In the genomic region with DNA sequence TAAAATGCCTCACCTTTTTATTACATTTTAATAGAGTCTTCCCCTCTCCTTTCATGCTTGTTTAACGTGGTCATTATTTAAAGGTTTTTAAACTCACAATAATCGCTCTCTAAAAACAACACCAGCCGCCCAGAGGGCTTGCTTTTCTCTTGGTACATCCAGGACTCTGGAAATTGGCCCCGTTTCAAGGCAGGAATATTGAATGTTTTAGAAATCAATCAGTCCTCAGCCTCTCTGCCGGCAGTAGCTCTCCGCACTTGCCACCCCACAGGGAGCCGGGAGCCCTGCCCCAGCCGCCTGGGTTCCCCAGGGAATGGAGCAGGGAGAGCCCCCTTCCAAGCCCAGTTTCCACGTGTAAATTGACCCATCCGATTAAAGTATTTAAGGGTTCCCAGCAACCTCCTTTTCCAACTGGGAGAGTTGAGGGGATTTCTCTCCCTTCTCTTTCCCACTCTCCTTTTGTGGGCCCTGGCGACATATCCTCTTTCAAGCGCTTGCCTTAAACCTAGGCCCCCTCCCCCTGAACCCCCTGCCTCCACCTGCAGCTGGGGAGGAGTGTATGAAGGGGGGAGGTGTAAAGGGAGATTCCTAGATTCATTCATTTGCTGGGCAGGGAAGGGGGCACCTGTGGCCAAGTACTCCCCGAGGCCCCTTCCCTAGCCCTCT, we compare ENCODE assay signal across 1 cellular context.
A peak's percentile ranks its signal among the peaks of the same experiment; 100 is the strongest.
TF ChIP-seq lines count a peak whose summit lies in the region.

No MANE protein-coding gene starts in this region.

TF ChIP-seq in HEK293, 187 proteins besides CTCF, POLR2A, EP300 and RAD21 (continues in another document):
- TF ChIP-seq ZNF610 (tag by site-specific recombination; IDR thresholded peaks at IDR 0.05; ENCODE audit: borderline replicate concordance) (no peak), ZNF670 (tag by site-specific recombination; IDR thresholded peaks at IDR 0.05; ENCODE audit: low read depth) (no peak), ZNF777 (tag by site-specific recombination; IDR thresholded peaks at IDR 0.05; ENCODE audit: borderline replicate concordance) (no peak), ZNF146 (tag by site-specific recombination; IDR thresholded peaks at IDR 0.05) (no peak), ZNF354C (tag by site-specific recombination; IDR thresholded peaks at IDR 0.05; ENCODE audit: borderline replicate concordance, low read depth) (no peak), SETDB1 (IDR thresholded peaks at IDR 0.05; ENCODE audit: insufficient read length, low read length) (no peak), ZNF2 (tag by site-specific recombination; IDR thresholded peaks at IDR 0.05) (no peak), ZNF292 (tag by site-specific recombination; IDR thresholded peaks at IDR 0.05; ENCODE audit: borderline replicate concordance, low read depth) (no peak), ZIC2 (tag by site-specific recombination; IDR thresholded peaks at IDR 0.05) (0 out of 2 replicates have a peak, but pooled peaks have one; percentile 23), MEIS1 (CRISPR knock-in tag; IDR thresholded peaks at IDR 0.05; ENCODE audit: borderline replicate concordance) (no peak), ZNF560 (tag by site-specific recombination; IDR thresholded peaks at IDR 0.05; ENCODE audit: borderline replicate concordance) (no peak), ZNF366 (tag by site-specific recombination; conservative IDR thresholded peaks at IDR 0.05) (no peak), ZNF221 (tag by site-specific recombination; IDR thresholded peaks at IDR 0.05; ENCODE audit: borderline replicate concordance) (no peak), ZNF585B (tag by site-specific recombination; IDR thresholded peaks at IDR 0.05) (no peak), ZNF600 (tag by site-specific recombination; IDR thresholded peaks at IDR 0.05) (no peak), BCL11A (tag by site-specific recombination; IDR thresholded peaks at IDR 0.05; ENCODE audit: low read depth) (no peak), SCRT2 (tag by site-specific recombination; IDR thresholded peaks at IDR 0.05) (no peak), ZNF664 (tag by site-specific recombination; IDR thresholded peaks at IDR 0.05) (no peak), KLF1 (tag by site-specific recombination; IDR thresholded peaks at IDR 0.05) (no peak), ZNF350 (tag by site-specific recombination; IDR thresholded peaks at IDR 0.05) (no peak), ZNF510 (tag by site-specific recombination; IDR thresholded peaks at IDR 0.05; ENCODE audit: insufficient replicate concordance) (no peak), KLF7 (tag by site-specific recombination; IDR thresholded peaks at IDR 0.05; ENCODE audit: borderline replicate concordance) (no peak), ZNF140 (tag by site-specific recombination; IDR thresholded peaks at IDR 0.05) (no peak), ZNF391 (tag by site-specific recombination; IDR thresholded peaks at IDR 0.05; ENCODE audit: borderline replicate concordance, low read depth) (no peak), GLIS1 (tag by site-specific recombination; IDR thresholded peaks at IDR 0.05) (peak; percentile 51), ZNF423 (tag by site-specific recombination; IDR thresholded peaks at IDR 0.05) (peak; percentile 38; the same call in 1 of the 2 replicates), ZNF544 (tag by site-specific recombination; IDR thresholded peaks at IDR 0.05) (no peak), ZNF555 (tag by site-specific recombination; conservative IDR thresholded peaks at IDR 0.05) (no peak), ZNF529 (tag by site-specific recombination; IDR thresholded peaks at IDR 0.05; ENCODE audit: insufficient replicate concordance) (no peak), PRDM1 (tag by site-specific recombination; IDR thresholded peaks at IDR 0.05) (peak; percentile 35; the same call in 1 of the 2 replicates), ZNF324 (tag by site-specific recombination; IDR thresholded peaks at IDR 0.05) (no peak), OVOL3 (tag by site-specific recombination; IDR thresholded peaks at IDR 0.05) (no peak), SP2 (tag by site-specific recombination; IDR thresholded peaks at IDR 0.05) (no peak), ZSCAN23 (tag by site-specific recombination; IDR thresholded peaks at IDR 0.05) (no peak)
- TF ChIP-seq, protein P1, sequence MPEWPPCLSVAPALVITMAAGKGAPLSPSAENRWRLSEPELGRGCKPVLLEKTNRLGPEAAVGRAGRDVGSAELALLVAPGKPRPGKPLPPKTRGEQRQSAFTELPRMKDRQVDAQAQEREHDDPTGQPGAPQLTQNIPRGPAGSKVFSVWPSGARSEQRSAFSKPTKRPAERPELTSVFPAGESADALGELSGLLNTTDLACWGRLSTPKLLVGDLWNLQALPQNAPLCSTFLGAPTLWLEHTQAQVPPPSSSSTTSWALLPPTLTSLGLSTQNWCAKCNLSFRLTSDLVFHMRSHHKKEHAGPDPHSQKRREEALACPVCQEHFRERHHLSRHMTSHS (tag by site-specific recombination; IDR thresholded peaks at IDR 0.05) = no peak
- TF ChIP-seq, protein P2, sequence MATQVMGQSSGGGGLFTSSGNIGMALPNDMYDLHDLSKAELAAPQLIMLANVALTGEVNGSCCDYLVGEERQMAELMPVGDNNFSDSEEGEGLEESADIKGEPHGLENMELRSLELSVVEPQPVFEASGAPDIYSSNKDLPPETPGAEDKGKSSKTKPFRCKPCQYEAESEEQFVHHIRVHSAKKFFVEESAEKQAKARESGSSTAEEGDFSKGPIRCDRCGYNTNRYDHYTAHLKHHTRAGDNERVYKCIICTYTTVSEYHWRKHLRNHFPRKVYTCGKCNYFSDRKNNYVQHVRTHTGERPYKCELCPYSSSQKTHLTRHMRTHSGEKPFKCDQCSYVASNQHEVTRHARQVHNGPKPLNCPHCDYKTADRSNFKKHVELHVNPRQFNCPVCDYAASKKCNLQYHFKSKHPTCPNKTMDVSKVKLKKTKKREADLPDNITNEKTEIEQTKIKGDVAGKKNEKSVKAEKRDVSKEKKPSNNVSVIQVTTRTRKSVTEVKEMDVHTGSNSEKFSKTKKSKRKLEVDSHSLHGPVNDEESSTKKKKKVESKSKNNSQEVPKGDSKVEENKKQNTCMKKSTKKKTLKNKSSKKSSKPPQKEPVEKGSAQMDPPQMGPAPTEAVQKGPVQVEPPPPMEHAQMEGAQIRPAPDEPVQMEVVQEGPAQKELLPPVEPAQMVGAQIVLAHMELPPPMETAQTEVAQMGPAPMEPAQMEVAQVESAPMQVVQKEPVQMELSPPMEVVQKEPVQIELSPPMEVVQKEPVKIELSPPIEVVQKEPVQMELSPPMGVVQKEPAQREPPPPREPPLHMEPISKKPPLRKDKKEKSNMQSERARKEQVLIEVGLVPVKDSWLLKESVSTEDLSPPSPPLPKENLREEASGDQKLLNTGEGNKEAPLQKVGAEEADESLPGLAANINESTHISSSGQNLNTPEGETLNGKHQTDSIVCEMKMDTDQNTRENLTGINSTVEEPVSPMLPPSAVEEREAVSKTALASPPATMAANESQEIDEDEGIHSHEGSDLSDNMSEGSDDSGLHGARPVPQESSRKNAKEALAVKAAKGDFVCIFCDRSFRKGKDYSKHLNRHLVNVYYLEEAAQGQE (tag by site-specific recombination; IDR thresholded peaks at IDR 0.05) = no peak
- TF ChIP-seq, protein P3, sequence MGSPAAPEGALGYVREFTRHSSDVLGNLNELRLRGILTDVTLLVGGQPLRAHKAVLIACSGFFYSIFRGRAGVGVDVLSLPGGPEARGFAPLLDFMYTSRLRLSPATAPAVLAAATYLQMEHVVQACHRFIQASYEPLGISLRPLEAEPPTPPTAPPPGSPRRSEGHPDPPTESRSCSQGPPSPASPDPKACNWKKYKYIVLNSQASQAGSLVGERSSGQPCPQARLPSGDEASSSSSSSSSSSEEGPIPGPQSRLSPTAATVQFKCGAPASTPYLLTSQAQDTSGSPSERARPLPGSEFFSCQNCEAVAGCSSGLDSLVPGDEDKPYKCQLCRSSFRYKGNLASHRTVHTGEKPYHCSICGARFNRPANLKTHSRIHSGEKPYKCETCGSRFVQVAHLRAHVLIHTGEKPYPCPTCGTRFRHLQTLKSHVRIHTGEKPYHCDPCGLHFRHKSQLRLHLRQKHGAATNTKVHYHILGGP (tag by site-specific recombination; IDR thresholded peaks at IDR 0.05) = no peak
- TF ChIP-seq, protein P4, sequence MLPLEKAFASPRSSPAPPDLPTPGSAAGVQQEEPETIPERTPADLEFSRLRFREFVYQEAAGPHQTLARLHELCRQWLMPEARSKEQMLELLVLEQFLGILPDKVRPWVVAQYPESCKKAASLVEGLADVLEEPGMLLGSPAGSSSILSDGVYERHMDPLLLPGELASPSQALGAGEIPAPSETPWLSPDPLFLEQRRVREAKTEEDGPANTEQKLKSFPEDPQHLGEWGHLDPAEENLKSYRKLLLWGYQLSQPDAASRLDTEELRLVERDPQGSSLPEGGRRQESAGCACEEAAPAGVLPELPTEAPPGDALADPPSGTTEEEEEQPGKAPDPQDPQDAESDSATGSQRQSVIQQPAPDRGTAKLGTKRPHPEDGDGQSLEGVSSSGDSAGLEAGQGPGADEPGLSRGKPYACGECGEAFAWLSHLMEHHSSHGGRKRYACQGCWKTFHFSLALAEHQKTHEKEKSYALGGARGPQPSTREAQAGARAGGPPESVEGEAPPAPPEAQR (tag by site-specific recombination; IDR thresholded peaks at IDR 0.05) = no peak
- TF ChIP-seq, protein P5, sequence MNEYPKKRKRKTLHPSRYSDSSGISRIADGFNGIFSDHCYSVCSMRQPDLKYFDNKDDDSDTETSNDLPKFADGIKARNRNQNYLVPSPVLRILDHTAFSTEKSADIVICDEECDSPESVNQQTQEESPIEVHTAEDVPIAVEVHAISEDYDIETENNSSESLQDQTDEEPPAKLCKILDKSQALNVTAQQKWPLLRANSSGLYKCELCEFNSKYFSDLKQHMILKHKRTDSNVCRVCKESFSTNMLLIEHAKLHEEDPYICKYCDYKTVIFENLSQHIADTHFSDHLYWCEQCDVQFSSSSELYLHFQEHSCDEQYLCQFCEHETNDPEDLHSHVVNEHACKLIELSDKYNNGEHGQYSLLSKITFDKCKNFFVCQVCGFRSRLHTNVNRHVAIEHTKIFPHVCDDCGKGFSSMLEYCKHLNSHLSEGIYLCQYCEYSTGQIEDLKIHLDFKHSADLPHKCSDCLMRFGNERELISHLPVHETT (tag by site-specific recombination; IDR thresholded peaks at IDR 0.05) = no peak
- TF ChIP-seq, protein P6, sequence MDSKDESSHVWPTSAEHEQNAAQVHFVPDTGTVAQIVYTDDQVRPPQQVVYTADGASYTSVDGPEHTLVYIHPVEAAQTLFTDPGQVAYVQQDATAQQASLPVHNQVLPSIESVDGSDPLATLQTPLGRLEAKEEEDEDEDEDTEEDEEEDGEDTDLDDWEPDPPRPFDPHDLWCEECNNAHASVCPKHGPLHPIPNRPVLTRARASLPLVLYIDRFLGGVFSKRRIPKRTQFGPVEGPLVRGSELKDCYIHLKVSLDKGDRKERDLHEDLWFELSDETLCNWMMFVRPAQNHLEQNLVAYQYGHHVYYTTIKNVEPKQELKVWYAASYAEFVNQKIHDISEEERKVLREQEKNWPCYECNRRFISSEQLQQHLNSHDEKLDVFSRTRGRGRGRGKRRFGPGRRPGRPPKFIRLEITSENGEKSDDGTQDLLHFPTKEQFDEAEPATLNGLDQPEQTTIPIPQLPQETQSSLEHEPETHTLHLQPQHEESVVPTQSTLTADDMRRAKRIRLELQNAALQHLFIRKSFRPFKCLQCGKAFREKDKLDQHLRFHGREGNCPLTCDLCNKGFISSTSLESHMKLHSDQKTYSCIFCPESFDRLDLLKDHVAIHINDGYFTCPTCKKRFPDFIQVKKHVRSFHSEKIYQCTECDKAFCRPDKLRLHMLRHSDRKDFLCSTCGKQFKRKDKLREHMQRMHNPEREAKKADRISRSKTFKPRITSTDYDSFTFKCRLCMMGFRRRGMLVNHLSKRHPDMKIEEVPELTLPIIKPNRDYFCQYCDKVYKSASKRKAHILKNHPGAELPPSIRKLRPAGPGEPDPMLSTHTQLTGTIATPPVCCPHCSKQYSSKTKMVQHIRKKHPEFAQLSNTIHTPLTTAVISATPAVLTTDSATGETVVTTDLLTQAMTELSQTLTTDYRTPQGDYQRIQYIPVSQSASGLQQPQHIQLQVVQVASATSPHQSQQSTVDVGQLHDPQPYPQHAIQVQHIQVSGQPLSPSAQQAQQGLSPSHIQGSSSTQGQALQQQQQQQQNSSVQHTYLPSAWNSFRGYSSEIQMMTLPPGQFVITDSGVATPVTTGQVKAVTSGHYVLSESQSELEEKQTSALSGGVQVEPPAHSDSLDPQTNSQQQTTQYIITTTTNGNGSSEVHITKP (tag by site-specific recombination; IDR thresholded peaks at IDR 0.05) = no peak
- TF ChIP-seq, protein P7, sequence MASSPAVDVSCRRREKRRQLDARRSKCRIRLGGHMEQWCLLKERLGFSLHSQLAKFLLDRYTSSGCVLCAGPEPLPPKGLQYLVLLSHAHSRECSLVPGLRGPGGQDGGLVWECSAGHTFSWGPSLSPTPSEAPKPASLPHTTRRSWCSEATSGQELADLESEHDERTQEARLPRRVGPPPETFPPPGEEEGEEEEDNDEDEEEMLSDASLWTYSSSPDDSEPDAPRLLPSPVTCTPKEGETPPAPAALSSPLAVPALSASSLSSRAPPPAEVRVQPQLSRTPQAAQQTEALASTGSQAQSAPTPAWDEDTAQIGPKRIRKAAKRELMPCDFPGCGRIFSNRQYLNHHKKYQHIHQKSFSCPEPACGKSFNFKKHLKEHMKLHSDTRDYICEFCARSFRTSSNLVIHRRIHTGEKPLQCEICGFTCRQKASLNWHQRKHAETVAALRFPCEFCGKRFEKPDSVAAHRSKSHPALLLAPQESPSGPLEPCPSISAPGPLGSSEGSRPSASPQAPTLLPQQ (tag by site-specific recombination; IDR thresholded peaks at IDR 0.05) = no peak
- TF ChIP-seq, protein P8, sequence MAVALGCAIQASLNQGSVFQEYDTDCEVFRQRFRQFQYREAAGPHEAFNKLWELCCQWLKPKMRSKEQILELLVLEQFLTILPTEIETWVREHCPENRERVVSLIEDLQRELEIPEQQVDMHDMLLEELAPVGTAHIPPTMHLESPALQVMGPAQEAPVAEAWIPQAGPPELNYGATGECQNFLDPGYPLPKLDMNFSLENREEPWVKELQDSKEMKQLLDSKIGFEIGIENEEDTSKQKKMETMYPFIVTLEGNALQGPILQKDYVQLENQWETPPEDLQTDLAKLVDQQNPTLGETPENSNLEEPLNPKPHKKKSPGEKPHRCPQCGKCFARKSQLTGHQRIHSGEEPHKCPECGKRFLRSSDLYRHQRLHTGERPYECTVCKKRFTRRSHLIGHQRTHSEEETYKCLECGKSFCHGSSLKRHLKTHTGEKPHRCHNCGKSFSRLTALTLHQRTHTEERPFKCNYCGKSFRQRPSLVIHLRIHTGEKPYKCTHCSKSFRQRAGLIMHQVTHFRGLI (tag by site-specific recombination; IDR thresholded peaks at IDR 0.05) = no peak
